In genomic region chr17:56206351-56206750, GRCh38 we compare ENCODE assay signal across 25 cellular contexts. TPM values are rescaled to one million over a fixed set of nuclear protein-coding genes. Genes with fewer than 3 reads are reported as not detected.
"Had no signal": no experiment of that assay in that cellular context is flagged by ENCODE, and none has a peak within 500 bp of the region (broad histone marks: within the 10 kb centered on the region; RNA-seq: fewer than 3 reads in every experiment).

No MANE protein-coding gene starts in this region.

- H3K9me3 ChIP-seq: esophagus squamous epithelium, gastroesophageal sphincter, mucosa of descending colon, suprapubic skin, thyroid gland, uterus had no signal

- H3K27ac Mint-ChIP-seq: dendritic cell treated with granulocyte-macrophage colony-stimulating factor and Interleukin-4, amounts not matched to agents 40 ng/mL and 50 ng/mL, for 4 days; natural killer cell; progenitor cell of endocrine pancreas; stimulated activated effector memory CD8-positive, alpha-beta T cell treated with anti-CD3 and anti-CD28 coated beads, Interleukin-12 subunit alpha, Interleukin-12 subunit beta, amount 100 ng/mL, for 72 hours had no signal

- H3K4me3 Mint-ChIP-seq: dendritic cell treated with granulocyte-macrophage colony-stimulating factor and Interleukin-4, amounts not matched to agents 40 ng/mL and 50 ng/mL, for 4 days; natural killer cell; neural crest cell; stimulated activated effector memory CD8-positive, alpha-beta T cell treated with anti-CD3 and anti-CD28 coated beads, Interleukin-12 subunit alpha, Interleukin-12 subunit beta, amount 100 ng/mL, for 72 hours had no signal

- H3K27me3 Mint-ChIP-seq: dendritic cell treated with granulocyte-macrophage colony-stimulating factor and Interleukin-4, amounts not matched to agents 40 ng/mL and 50 ng/mL, for 4 days had no signal

- H3K27me3 ChIP-seq: esophagus squamous epithelium, gastroesophageal sphincter, suprapubic skin, thyroid gland, upper lobe of left lung, uterus had no signal

- H3K4me1 ChIP-seq: esophagus squamous epithelium, gastroesophageal sphincter, suprapubic skin, thyroid gland, upper lobe of left lung, uterus had no signal

- H3K27ac ChIP-seq: esophagus squamous epithelium, gastroesophageal sphincter, suprapubic skin, thyroid gland, upper lobe of left lung, uterus had no signal

- ATAC-seq: gastroesophageal sphincter; left lobe of liver; mucosa of descending colon; natural killer cell; right cardiac atrium; stimulated activated effector memory CD8-positive, alpha-beta T cell treated with anti-CD3 and anti-CD28 coated beads, Interleukin-12 subunit alpha, Interleukin-12 subunit beta, amount 100 ng/mL, for 72 hours; stimulated activated naive CD8-positive, alpha-beta T cell treated with anti-CD3 and anti-CD28 coated beads, Interleukin-15, Interleukin-2, amounts not matched to agents 100 U/mL and 50 U/mL, for 24 hours had no signal

- DNase-seq: esophagus squamous epithelium; foreskin fibroblast; glutamatergic neuron; islet precursor cell; mammary epithelial cell; mucosa of descending colon; natural killer cell; right cardiac atrium; small intestine; stimulated activated CD4-positive, alpha-beta T cell treated with anti-CD3 and anti-CD28 coated beads, Interleukin-12 subunit alpha, Interleukin-12 subunit beta, amount 100 ng/mL, for 4 hours; stimulated activated CD4-positive, alpha-beta T cell treated with anti-CD3 and anti-CD28 coated beads, Interleukin-2, amount 100 ng/mL, for 48 hours; stimulated activated CD8-positive, alpha-beta memory T cell treated with anti-CD3 and anti-CD28 coated beads, Interleukin-4, amount 100 ng/mL, for 48 hours; stimulated activated naive CD8-positive, alpha-beta T cell treated with anti-CD3 and anti-CD28 coated beads, Interleukin-15, Interleukin-2, amounts not matched to agents 100 U/mL and 50 U/mL, for 24 hours; thyroid gland; upper lobe of left lung; uterus had no signal

- H3K4me1 Mint-ChIP-seq: natural killer cell; neural crest cell; stimulated activated effector memory CD8-positive, alpha-beta T cell treated with anti-CD3 and anti-CD28 coated beads, Interleukin-12 subunit alpha, Interleukin-12 subunit beta, amount 100 ng/mL, for 72 hours had no signal

- H3K36me3 Mint-ChIP-seq: natural killer cell; stimulated activated effector memory CD8-positive, alpha-beta T cell treated with anti-CD3 and anti-CD28 coated beads, Interleukin-12 subunit alpha, Interleukin-12 subunit beta, amount 100 ng/mL, for 72 hours had no signal

- H3K4me3 ChIP-seq: esophagus squamous epithelium, gastroesophageal sphincter, mucosa of descending colon, suprapubic skin, thyroid gland, upper lobe of left lung, uterus had no signal

- H3K36me3 ChIP-seq: esophagus squamous epithelium, gastroesophageal sphincter, suprapubic skin, thyroid gland, upper lobe of left lung, uterus had no signal

RNA-seq across cellular contexts. Expression of gene ANKFN1, which starts 53.1 kb away (rescaled TPM):
- total RNA-seq: epithelial cell of proximal tubule, left lobe of liver, mammary epithelial cell, natural killer cell, osteocyte, progenitor cell of endocrine pancreas had no signal
